ENCODE assay signal across 9 cellular contexts in the genomic region with DNA sequence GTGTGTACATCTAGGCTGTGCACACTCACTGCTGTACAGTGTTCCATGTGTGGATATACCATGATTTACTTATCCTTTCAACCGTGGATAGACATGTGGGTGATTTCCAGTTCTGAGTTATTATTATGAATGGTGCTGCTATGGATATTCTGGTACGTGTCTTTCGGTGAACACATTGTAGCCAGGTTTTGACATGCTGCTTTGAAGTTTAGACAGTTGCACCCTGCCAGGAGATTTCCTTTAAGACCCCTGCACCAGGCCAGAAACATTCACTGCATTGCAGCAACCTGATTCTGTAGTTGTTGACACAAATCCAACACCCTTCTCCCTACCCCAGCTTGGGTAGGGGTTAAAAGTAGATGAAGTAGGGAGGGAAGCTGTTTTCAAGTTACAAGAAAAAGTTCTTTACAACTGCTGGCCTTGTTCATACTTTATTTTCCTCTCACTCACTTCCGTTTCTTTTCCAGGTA. TPM values are rescaled to one million over a fixed set of nuclear protein-coding genes. Genes with fewer than 3 reads are reported as not detected.
DNase-seq lines count a peak whose midpoint lies in the region; ATAC-seq and FAIRE-seq lines count a peak whose summit lies in the region.
"Had no signal": no experiment of that assay in that cellular context is flagged by ENCODE, and none has a peak within 500 bp of the region (broad histone marks: within the 10 kb centered on the region; RNA-seq: fewer than 3 reads in every experiment).

No MANE protein-coding gene starts in this region.

- no peaks in the 10 kb centered on the region for H3K27me3 ChIP-seq in mucosa of stomach (ENCODE audit: control insufficient read depth, insufficient read depth, low read length)

- H3K9me3 Mint-ChIP-seq in activated CD4-positive, alpha-beta memory T cell treated with anti-CD3 and anti-CD28 coated beads for 36 hours = no peaks in the 10 kb centered on the region

- H3K36me3 Mint-ChIP-seq in activated CD4-positive, alpha-beta memory T cell treated with anti-CD3 and anti-CD28 coated beads for 36 hours = no peaks in the 10 kb centered on the region

- H3K36me3 ChIP-seq in mucosa of stomach (ENCODE audit: control insufficient read depth, insufficient read depth, low read length) = no peaks in the 10 kb centered on the region

- H3K4me3 ChIP-seq in mucosa of stomach (ENCODE audit: low read length) = no peak overlapping the region

- no peaks in the 10 kb centered on the region for H3K9me3 ChIP-seq in mucosa of stomach (ENCODE audit: control insufficient read depth, low read length)

- H3K4me1 ChIP-seq in mucosa of stomach (ENCODE audit: control insufficient read depth, insufficient read depth, low read length) = peaks cover 37% of the 10 kb centered on the region

- CTCF ChIA-PET in activated CD4-positive, alpha-beta memory T cell treated with anti-CD3 and anti-CD28 coated beads for 36 hours (lab: Charles Lee) = interaction anchor here (1.0 to 1.8 kb wide), 4 partner anchors 14 to 399 kb away, joined by 3 to 9 read pairs (median 4); no protein-coding TSS in a partner anchor

- H3K27me3 Mint-ChIP-seq in activated CD4-positive, alpha-beta memory T cell treated with anti-CD3 and anti-CD28 coated beads for 36 hours = no peaks in the 10 kb centered on the region

- intact Hi-C loops in activated CD4-positive, alpha-beta memory T cell treated with anti-CD3 and anti-CD28 coated beads for 36 hours (cut with micrococcal nuclease) = loop anchor here (1.0 to 5.0 kb wide), 15 partner anchors 12 to 944 kb away; partner anchors contain the start of genes CFAP54 and LTA4H

- H3K4me3 Mint-ChIP-seq in activated CD4-positive, alpha-beta memory T cell treated with anti-CD3 and anti-CD28 coated beads for 36 hours = peak overlapping the region; percentile 27

- FAIRE-seq in GM18507 (lab: Jason Lieb, UNC) = peak; percentile 5

- H3K4me1 Mint-ChIP-seq in activated CD4-positive, alpha-beta memory T cell treated with anti-CD3 and anti-CD28 coated beads for 36 hours (ENCODE audit: low read depth) = peaks cover 53% of the 10 kb centered on the region

- DNase-seq in GM18507 (ENCODE audit: extremely low spot score, insufficient read length, low read depth) (no peak), epidermal melanocyte (ENCODE audit: insufficient read length, low spot score) (no peak), DMS153 (lab: John Stamatoyannopoulos, UW) (no peak), cerebellar cortex (ENCODE audit: low spot score) (no peak), inferior parietal cortex (ENCODE audit: extremely low spot score) (no peak)
- DNase-seq in activated CD4-positive, alpha-beta memory T cell treated with anti-CD3 and anti-CD28 coated beads for 36 hours = peak; percentile 28
- DNase-seq: left ventricle myocardium superior had no signal

- peak overlapping the region; percentile 92 for H3K27ac Mint-ChIP-seq in activated CD4-positive, alpha-beta memory T cell treated with anti-CD3 and anti-CD28 coated beads for 36 hours

- ATAC-seq in HG02588 (IDR thresholded peaks at IDR 0.05; ENCODE audit: unreplicated experiment) = peak; percentile 8

- POLR2A ChIA-PET in activated CD4-positive, alpha-beta memory T cell treated with anti-CD3 and anti-CD28 coated beads for 36 hours (lab: Charles Lee) = interaction anchor here (1.0 to 2.4 kb wide), 4 partner anchors 130 to 352 kb away, joined by 3 to 8 read pairs (median 4); no protein-coding TSS in a partner anchor

- H3K9ac ChIP-seq in mucosa of stomach (ENCODE audit: low read length) = peak overlapping the region; percentile 26

RNA-seq across cellular contexts. Expression of gene LTA4H, which starts 11.8 kb away (rescaled TPM):
- total RNA-seq in activated CD4-positive, alpha-beta memory T cell treated with anti-CD3 and anti-CD28 coated beads for 36 hours = 100 to 1,000 TPM; 106 to 110 TPM

RNA-seq across cellular contexts. Expression of gene HAL, which starts 51.0 kb away (rescaled TPM):
- total RNA-seq in activated CD4-positive, alpha-beta memory T cell treated with anti-CD3 and anti-CD28 coated beads for 36 hours = under 1 TPM; 0.12 to 0.36 TPM
